Comparison of ENCODE assay signal across 1 cellular context in the genomic region with DNA sequence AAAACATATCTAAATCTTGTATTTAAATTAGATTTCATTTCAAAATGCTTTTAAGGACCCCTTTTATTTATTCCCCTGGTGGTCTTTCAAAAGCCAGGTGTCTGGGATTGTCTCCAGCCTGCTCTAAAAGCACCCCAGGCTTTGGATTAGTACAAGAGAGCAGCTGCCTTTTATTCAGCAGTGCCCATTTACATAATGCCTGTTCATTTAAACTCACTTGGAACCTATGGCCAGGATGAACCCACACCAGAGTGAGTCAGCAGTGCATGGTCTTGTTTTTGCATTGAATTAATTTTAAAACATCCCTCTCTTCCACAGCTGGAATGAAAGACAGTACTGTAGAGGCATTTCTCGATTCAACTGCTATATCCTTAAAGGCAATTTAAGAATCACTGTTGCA.
TF ChIP-seq lines count a peak whose summit lies in the region.

No MANE protein-coding gene starts in this region.

TF ChIP-seq in HEK293, 187 proteins besides CTCF, POLR2A, EP300 and RAD21 (continued from another document):
- TF ChIP-seq, protein P1, sequence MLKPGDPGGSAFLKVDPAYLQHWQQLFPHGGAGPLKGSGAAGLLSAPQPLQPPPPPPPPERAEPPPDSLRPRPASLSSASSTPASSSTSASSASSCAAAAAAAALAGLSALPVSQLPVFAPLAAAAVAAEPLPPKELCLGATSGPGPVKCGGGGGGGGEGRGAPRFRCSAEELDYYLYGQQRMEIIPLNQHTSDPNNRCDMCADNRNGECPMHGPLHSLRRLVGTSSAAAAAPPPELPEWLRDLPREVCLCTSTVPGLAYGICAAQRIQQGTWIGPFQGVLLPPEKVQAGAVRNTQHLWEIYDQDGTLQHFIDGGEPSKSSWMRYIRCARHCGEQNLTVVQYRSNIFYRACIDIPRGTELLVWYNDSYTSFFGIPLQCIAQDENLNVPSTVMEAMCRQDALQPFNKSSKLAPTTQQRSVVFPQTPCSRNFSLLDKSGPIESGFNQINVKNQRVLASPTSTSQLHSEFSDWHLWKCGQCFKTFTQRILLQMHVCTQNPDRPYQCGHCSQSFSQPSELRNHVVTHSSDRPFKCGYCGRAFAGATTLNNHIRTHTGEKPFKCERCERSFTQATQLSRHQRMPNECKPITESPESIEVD (tag by site-specific recombination; IDR thresholded peaks at IDR 0.05): no peak
- TF ChIP-seq, protein P2, sequence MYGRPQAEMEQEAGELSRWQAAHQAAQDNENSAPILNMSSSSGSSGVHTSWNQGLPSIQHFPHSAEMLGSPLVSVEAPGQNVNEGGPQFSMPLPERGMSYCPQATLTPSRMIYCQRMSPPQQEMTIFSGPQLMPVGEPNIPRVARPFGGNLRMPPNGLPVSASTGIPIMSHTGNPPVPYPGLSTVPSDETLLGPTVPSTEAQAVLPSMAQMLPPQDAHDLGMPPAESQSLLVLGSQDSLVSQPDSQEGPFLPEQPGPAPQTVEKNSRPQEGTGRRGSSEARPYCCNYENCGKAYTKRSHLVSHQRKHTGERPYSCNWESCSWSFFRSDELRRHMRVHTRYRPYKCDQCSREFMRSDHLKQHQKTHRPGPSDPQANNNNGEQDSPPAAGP (tag by site-specific recombination; IDR thresholded peaks at IDR 0.05): no peak
- TF ChIP-seq ZNF302 (tag by site-specific recombination; IDR thresholded peaks at IDR 0.05; ENCODE audit: low read depth): no peak
